In genomic region chrX:67619253-67619652, GRCh38 we compare ENCODE assay signal across 1 cellular context.
TF ChIP-seq lines count a peak whose summit lies in the region.

No MANE protein-coding gene starts in this region.

TF ChIP-seq in GM12878, 131 proteins besides CTCF, POLR2A, EP300 and RAD21 (continued from another document):
- TF ChIP-seq RELB (IDR thresholded peaks at IDR 0.05; ENCODE audit: low read depth), result no peak
